Comparison of ENCODE assay signal across 8 cellular contexts in the genomic region with DNA sequence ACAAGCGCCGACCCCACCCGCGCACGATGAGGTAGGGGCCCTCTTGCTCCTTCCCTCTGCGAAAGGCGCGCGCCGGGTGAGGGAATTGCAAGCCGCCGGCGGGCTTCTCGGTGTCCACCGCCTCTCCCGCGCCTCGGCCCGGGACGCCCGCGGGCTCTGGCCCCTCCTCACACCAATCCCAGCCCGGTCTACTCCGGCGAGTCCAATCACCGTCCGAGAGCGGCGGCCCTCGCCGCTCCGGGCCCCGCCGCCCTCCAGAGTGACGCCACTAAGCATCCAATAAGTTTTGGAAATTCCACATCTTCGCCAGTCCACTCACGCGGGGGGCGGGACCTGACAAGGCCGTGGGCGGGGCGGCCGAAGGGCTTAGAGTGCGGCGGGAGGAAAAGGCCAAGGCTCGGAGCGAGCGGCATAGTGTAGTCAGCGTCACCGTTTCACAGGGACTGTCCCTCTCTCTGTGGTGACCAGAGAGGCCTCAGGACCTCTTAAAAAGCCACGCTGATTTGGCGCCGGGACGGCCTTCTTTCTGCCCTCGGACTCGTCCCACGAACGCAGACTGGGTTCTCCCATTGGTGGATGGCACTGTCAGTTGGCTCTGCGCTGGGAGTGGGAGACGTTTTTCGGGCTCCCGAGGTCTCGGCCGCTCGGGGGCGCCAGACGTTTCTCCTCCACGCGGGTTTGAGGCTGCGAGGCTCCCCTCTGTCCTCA. TPM values are rescaled to one million over a fixed set of nuclear protein-coding genes. Genes with fewer than 3 reads are reported as not detected.
DNase-seq lines count a peak whose midpoint lies in the region; ATAC-seq lines count a peak whose summit lies in the region.

A gene with protein sequence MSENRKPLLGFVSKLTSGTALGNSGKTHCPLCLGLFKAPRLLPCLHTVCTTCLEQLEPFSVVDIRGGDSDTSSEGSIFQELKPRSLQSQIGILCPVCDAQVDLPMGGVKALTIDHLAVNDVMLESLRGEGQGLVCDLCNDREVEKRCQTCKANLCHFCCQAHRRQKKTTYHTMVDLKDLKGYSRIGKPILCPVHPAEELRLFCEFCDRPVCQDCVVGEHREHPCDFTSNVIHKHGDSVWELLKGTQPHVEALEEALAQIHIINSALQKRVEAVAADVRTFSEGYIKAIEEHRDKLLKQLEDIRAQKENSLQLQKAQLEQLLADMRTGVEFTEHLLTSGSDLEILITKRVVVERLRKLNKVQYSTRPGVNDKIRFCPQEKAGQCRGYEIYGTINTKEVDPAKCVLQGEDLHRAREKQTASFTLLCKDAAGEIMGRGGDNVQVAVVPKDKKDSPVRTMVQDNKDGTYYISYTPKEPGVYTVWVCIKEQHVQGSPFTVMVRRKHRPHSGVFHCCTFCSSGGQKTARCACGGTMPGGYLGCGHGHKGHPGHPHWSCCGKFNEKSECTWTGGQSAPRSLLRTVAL (minus strand): TSS at position 161 of the 708 bp plus-strand sequence. CDS start 548 bp downstream, outside the sequence.

- no peaks in the 10 kb centered on the region for H3K27me3 ChIP-seq in layer of hippocampus (ENCODE audit: control insufficient read depth, insufficient read depth, low read length)

- H3K27ac ChIP-seq in cingulate gyrus (ENCODE audit: low read depth, low read length) (peak within 1 kb of the TSS; percentile 97), layer of hippocampus (ENCODE audit: low read depth, low read length) (peak within 1 kb of the TSS; percentile 89)

- DNase-seq in Ammon's horn (ENCODE audit: low spot score), result peak; percentile 98
- DNase-seq in NCI-H460 (ENCODE audit: extremely low read depth, low read depth), result peak; percentile 90
- DNase-seq in activated CD4-positive, alpha-beta T cell treated with anti-CD3 and anti-CD28 coated beads for 4 hours, result peak; percentile 84 to 87
- DNase-seq in stimulated activated CD4-positive, alpha-beta T cell treated with anti-CD3 and anti-CD28 coated beads, Interleukin-1b, Interleukin-23, amount 100 ng/mL, for 24 hours (ENCODE audit: low read depth in 4 of 4, low spot score in 1 of 4), result peak; percentile 47 to 75 (median 62)

- peak; percentile 94 for ATAC-seq in GM19035 (IDR thresholded peaks at IDR 0.05; ENCODE audit: unreplicated experiment)
- ATAC-seq in HG03354 (IDR thresholded peaks at IDR 0.05; ENCODE audit: poor library complexity, severe bottlenecking, unreplicated experiment), result peak; percentile 89

RNA-seq across cellular contexts. Expression of the gene that starts here (rescaled TPM):
- 2.4 and 2.9 TPM in 2 replicates for total RNA-seq in NCI-H460 (2014; rRNA removed; shearing (Covaris generic))
- 7.3 and 8.9 TPM in 2 replicates for polyA plus RNA-seq in NCI-H460 (2014; cell fraction: nucleus; rRNA removed)

Comparison
In these comparisons a context has a peak if more than half of its experiments do, and no peak if none do; other contexts are left out.
1. Peak in every context shown above with its lines: DNase-seq, ATAC-seq and H3K27ac ChIP-seq.